Comparison of ENCODE assay signal across 25 cellular contexts in the genomic region with DNA sequence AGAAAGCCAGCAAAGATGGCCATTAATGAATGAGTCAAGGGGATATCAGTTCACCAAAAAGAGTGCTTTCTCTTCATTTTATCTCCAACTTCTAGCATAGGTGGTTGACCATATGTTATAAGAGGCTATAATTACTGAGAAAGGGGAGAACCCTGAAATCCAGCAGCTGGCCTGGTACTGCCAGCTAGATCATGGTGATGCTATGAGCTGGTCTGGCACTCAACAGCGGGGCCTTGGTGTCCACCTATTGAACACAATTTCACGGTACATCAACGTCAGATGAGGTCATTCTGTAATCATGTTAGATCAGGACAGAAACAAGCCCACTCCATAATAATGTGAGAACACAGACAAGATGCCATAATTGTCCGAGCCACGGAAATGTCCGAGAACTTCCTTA.
"Had no signal": no experiment of that assay in that cellular context is flagged by ENCODE, and none has a peak within 500 bp of the region (broad histone marks: within the 10 kb centered on the region; RNA-seq: fewer than 3 reads in every experiment).

No MANE protein-coding gene starts in this region.

- H3K36me3 ChIP-seq: colonic mucosa, esophagus muscularis mucosa, esophagus squamous epithelium, gastrocnemius medialis, gastroesophageal sphincter, heart left ventricle, heart right ventricle had no signal

- H3K9me3 ChIP-seq: colonic mucosa, gastrocnemius medialis had no signal

- ATAC-seq: effector memory CD8-positive, alpha-beta T cell; esophagus mucosa; foreskin keratinocyte; gastrocnemius medialis; gastroesophageal sphincter; heart left ventricle; heart right ventricle had no signal

- H3K4me1 ChIP-seq: colonic mucosa, esophagus muscularis mucosa, esophagus squamous epithelium, foreskin keratinocyte, gastrocnemius medialis, gastroesophageal sphincter, heart left ventricle, heart right ventricle had no signal

- DNase-seq: colonic mucosa; cortex of kidney; dermis blood vessel endothelial cell; dorsolateral prefrontal cortex; effector CD4-positive, alpha-beta T cell; effector CD8-positive, alpha-beta T cell; effector memory CD4-positive, alpha-beta T cell; effector memory CD8-positive, alpha-beta T cell; endodermal cell; erythroblast; esophagus squamous epithelium; foreskin fibroblast; foreskin keratinocyte; foreskin melanocyte; gastrocnemius medialis; glutamatergic neuron; head of caudate nucleus; heart left ventricle; heart right ventricle had no signal

- H3K27ac ChIP-seq: colonic mucosa, coronary artery, dorsolateral prefrontal cortex, epithelial cell of prostate, esophagus muscularis mucosa, esophagus squamous epithelium, foreskin keratinocyte, gastrocnemius medialis, gastroesophageal sphincter, heart left ventricle, heart right ventricle, hepatocyte had no signal

- H3K27me3 ChIP-seq: colonic mucosa, dorsolateral prefrontal cortex, esophagus muscularis mucosa, esophagus squamous epithelium, foreskin keratinocyte, gastrocnemius medialis, gastroesophageal sphincter, heart left ventricle, heart right ventricle, hepatocyte had no signal

- H3K4me3 ChIP-seq: colonic mucosa, coronary artery, dorsolateral prefrontal cortex, esophagus muscularis mucosa, esophagus squamous epithelium, gastrocnemius medialis, gastroesophageal sphincter, heart left ventricle, heart right ventricle, hepatocyte had no signal
